In genomic region chr19:55050749-55051532, GRCh38 we compare ENCODE assay signal across 1 cellular context.
TF ChIP-seq lines count a peak whose summit lies in the region.

No MANE protein-coding gene starts in this region.

TF ChIP-seq in HepG2, 621 proteins besides CTCF, POLR2A, EP300 and RAD21:
- TF ChIP-seq, protein P1, sequence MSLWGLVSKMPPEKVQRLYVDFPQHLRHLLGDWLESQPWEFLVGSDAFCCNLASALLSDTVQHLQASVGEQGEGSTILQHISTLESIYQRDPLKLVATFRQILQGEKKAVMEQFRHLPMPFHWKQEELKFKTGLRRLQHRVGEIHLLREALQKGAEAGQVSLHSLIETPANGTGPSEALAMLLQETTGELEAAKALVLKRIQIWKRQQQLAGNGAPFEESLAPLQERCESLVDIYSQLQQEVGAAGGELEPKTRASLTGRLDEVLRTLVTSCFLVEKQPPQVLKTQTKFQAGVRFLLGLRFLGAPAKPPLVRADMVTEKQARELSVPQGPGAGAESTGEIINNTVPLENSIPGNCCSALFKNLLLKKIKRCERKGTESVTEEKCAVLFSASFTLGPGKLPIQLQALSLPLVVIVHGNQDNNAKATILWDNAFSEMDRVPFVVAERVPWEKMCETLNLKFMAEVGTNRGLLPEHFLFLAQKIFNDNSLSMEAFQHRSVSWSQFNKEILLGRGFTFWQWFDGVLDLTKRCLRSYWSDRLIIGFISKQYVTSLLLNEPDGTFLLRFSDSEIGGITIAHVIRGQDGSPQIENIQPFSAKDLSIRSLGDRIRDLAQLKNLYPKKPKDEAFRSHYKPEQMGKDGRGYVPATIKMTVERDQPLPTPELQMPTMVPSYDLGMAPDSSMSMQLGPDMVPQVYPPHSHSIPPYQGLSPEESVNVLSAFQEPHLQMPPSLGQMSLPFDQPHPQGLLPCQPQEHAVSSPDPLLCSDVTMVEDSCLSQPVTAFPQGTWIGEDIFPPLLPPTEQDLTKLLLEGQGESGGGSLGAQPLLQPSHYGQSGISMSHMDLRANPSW (CRISPR knock-in tag; IDR thresholded peaks at IDR 0.05; ENCODE audit: borderline replicate concordance): no peak
- TF ChIP-seq PHF21A (CRISPR knock-in tag; IDR thresholded peaks at IDR 0.05) (no peak), ATF7 (IDR thresholded peaks at IDR 0.05) (peak; percentile 21; the same call in 1 of the 2 replicates), ATF7 (CRISPR knock-in tag; IDR thresholded peaks at IDR 0.05) (no peak), ZNF788 (CRISPR knock-in tag; IDR thresholded peaks at IDR 0.05; ENCODE audit: borderline replicate concordance) (no peak), ATRX (CRISPR knock-in tag; IDR thresholded peaks at IDR 0.05; ENCODE audit: borderline replicate concordance) (no peak), GPN1 (CRISPR knock-in tag; IDR thresholded peaks at IDR 0.05; ENCODE audit: borderline replicate concordance) (no peak), GMEB2 (CRISPR knock-in tag; IDR thresholded peaks at IDR 0.05; ENCODE audit: low read depth) (no peak)
